8 cellular contexts compared by ENCODE assay signal in genomic region chr11:77191823-77192495, GRCh38.
A peak's percentile ranks its signal among the peaks of the same experiment; 100 is the strongest.
DNase-seq lines count a peak whose midpoint lies in the region; ATAC-seq and TF ChIP-seq lines count a peak whose summit lies in the region.

No MANE protein-coding gene starts in this region.

- DNase-seq in 8988T: peak; percentile 99
- peak; percentile 75 for DNase-seq in GM13977 (ENCODE audit: low spot score)
- DNase-seq in NCI-H748 (lab: John Stamatoyannopoulos, UW; ENCODE audit: unreplicated experiment): peak; percentile 91
- DNase-seq in activated T-cell treated with anti-CD3 and anti-CD28 coated beads, Interleukin-2, amount 50 U/mL, for 24 hours: peak; percentile 65
- DNase-seq in glomerular visceral epithelial cell (ENCODE audit: extremely low spot score): peak; percentile 12
- DNase-seq in stimulated activated CD4-positive, alpha-beta T cell treated with anti-CD3 and anti-CD28 coated beads, Interleukin-12 subunit alpha, Interleukin-12 subunit beta, amount 100 ng/mL, for 4 hours: peak; percentile 47
- no peak for DNase-seq in DMS79 (lab: John Stamatoyannopoulos, UW)

- in situ Hi-C loops in GM13977 (cut with MboI; ENCODE audit: low pct_unique_long_range_greater_than_20kb, low sequenced_read_pairs, unreplicated experiment): loop anchor here (10.0 kb wide), 1 partner anchor 363 kb away; no protein-coding TSS in a partner anchor

- H3K4me3 Mint-ChIP-seq in activated T-cell treated with anti-CD3 and anti-CD28 coated beads, Interleukin-2, amount 50 U/mL, for 24 hours: no peak overlapping the region

- no peaks in the 10 kb centered on the region for H3K9me3 Mint-ChIP-seq in activated T-cell treated with anti-CD3 and anti-CD28 coated beads, Interleukin-2, amount 50 U/mL, for 24 hours

- no peaks in the 10 kb centered on the region for H3K4me1 Mint-ChIP-seq in activated T-cell treated with anti-CD3 and anti-CD28 coated beads, Interleukin-2, amount 50 U/mL, for 24 hours (ENCODE audit: low read depth)

- no peaks in the 10 kb centered on the region for H3K36me3 Mint-ChIP-seq in activated T-cell treated with anti-CD3 and anti-CD28 coated beads, Interleukin-2, amount 50 U/mL, for 24 hours (ENCODE audit: low read depth)

- TF ChIP-seq CTCF in GM13977 (IDR thresholded peaks at IDR 0.05; ENCODE audit: extremely low read depth, insufficient read depth, missing control alignments): peak; percentile 44

- H3K27ac Mint-ChIP-seq in activated T-cell treated with anti-CD3 and anti-CD28 coated beads, Interleukin-2, amount 50 U/mL, for 24 hours: no peak overlapping the region

- no peak for ATAC-seq in HG03095 (IDR thresholded peaks at IDR 0.05; ENCODE audit: unreplicated experiment)

- H3K27me3 Mint-ChIP-seq in activated T-cell treated with anti-CD3 and anti-CD28 coated beads, Interleukin-2, amount 50 U/mL, for 24 hours: no peaks in the 10 kb centered on the region
